ENCODE assay signal across 29 cellular contexts in genomic region chr16:49919327-49919726, GRCh38.
"Had no signal": no experiment of that assay in that cellular context is flagged by ENCODE, and none has a peak within 500 bp of the region (broad histone marks: within the 10 kb centered on the region; RNA-seq: fewer than 3 reads in every experiment).

No MANE protein-coding gene starts in this region.

- H3K4me1 ChIP-seq: pancreas, psoas muscle, spleen, suprapubic skin, testis, tibial artery, transverse colon, upper lobe of right lung, uterus had no signal

- H3K27ac ChIP-seq: pancreas, psoas muscle, skin epidermis, spleen, suprapubic skin, testis, tibial artery, transverse colon, upper lobe of right lung, uterus had no signal

- H3K4me3 Mint-ChIP-seq: naive B cell; naive thymus-derived CD8-positive, alpha-beta T cell; nephron progenitor cell; neural crest cell; stimulated activated naive B cell treated with anti-CD40 and anti-IgM and Interleukin-4, amounts not matched to agents 10 μg/mL and 1 μg/mL and 100 μg/mL, for 72 hours; stimulated activated naive CD8-positive, alpha-beta T cell treated with anti-CD3 and anti-CD28 coated beads, Interleukin-15, amount 100 ng/mL, for 72 hours; type B pancreatic cell had no signal

- H3K9me3 ChIP-seq: pancreas, psoas muscle, spleen, suprapubic skin, testis, tibial artery, transverse colon, upper lobe of right lung, uterus had no signal

- H3K9me3 Mint-ChIP-seq: naive B cell; naive thymus-derived CD8-positive, alpha-beta T cell; nephron progenitor cell; neural crest cell; stimulated activated naive B cell treated with anti-CD40 and anti-IgM and Interleukin-4, amounts not matched to agents 10 μg/mL and 1 μg/mL and 100 μg/mL, for 72 hours; stimulated activated naive CD8-positive, alpha-beta T cell treated with anti-CD3 and anti-CD28 coated beads, Interleukin-15, amount 100 ng/mL, for 72 hours; type B pancreatic cell had no signal

- H3K36me3 ChIP-seq: pancreas, spleen, suprapubic skin, tibial artery, transverse colon, upper lobe of right lung, uterus had no signal

- H3K4me2 ChIP-seq: smooth muscle cell had no signal

- H3K27me3 ChIP-seq: testis, transverse colon, upper lobe of right lung, uterus had no signal

- H3K4me3 ChIP-seq: pancreas, psoas muscle, skin epidermis, smooth muscle cell, spleen, suprapubic skin, testis, tibial artery, transverse colon, upper lobe of right lung, uterus had no signal

- H3K27ac Mint-ChIP-seq: naive B cell; naive thymus-derived CD8-positive, alpha-beta T cell; nephron progenitor cell; progenitor cell of endocrine pancreas; stimulated activated naive B cell treated with anti-CD40 and anti-IgM and Interleukin-4, amounts not matched to agents 10 μg/mL and 1 μg/mL and 100 μg/mL, for 72 hours; stimulated activated naive CD8-positive, alpha-beta T cell treated with anti-CD3 and anti-CD28 coated beads, Interleukin-15, amount 100 ng/mL, for 72 hours; type B pancreatic cell had no signal

- H3K4me1 Mint-ChIP-seq: naive B cell; stimulated activated naive B cell treated with anti-CD40 and anti-IgM and Interleukin-4, amounts not matched to agents 10 μg/mL and 1 μg/mL and 100 μg/mL, for 72 hours; stimulated activated naive CD8-positive, alpha-beta T cell treated with anti-CD3 and anti-CD28 coated beads, Interleukin-15, amount 100 ng/mL, for 72 hours had no signal

- DNase-seq: naive B cell; naive thymus-derived CD8-positive, alpha-beta T cell; nephron progenitor cell; occipital lobe; pancreas; right cardiac atrium; stimulated activated CD4-positive, alpha-beta T cell treated with anti-CD3 and anti-CD28 coated beads, Interleukin-12 subunit alpha, Interleukin-12 subunit beta, amount 100 ng/mL, for 4 hours; stimulated activated CD4-positive, alpha-beta T cell treated with anti-CD3 and anti-CD28 coated beads, Interleukin-1b, Interleukin-23, amount 100 ng/mL, for 48 hours; stimulated activated CD4-positive, alpha-beta T cell treated with anti-CD3 and anti-CD28 coated beads, Interleukin-4, amount 100 ng/mL, for 1 hour; stimulated activated CD4-positive, alpha-beta T cell treated with anti-CD3 and anti-CD28 coated beads, Interleukin-4, amount 100 ng/mL, for 4 hours; stimulated activated CD8-positive, alpha-beta memory T cell treated with anti-CD3 and anti-CD28 coated beads, Interleukin-4, amount 100 ng/mL, for 48 hours; stimulated activated naive B cell treated with anti-CD40 and anti-IgM and Interleukin-4, amounts not matched to agents 10 μg/mL and 1 μg/mL and 100 μg/mL, for 72 hours; stimulated activated naive CD4-positive, alpha-beta T cell treated with Interleukin-2 at 50 U/mL for 16 hours; stimulated activated naive CD8-positive, alpha-beta T cell treated with anti-CD3 and anti-CD28 coated beads, Interleukin-15, amount 100 ng/mL, for 72 hours; substantia nigra; testis; tibial artery; transverse colon; upper lobe of right lung; uterus had no signal

- H3K36me3 Mint-ChIP-seq: naive B cell; naive thymus-derived CD8-positive, alpha-beta T cell; stimulated activated naive B cell treated with anti-CD40 and anti-IgM and Interleukin-4, amounts not matched to agents 10 μg/mL and 1 μg/mL and 100 μg/mL, for 72 hours; type B pancreatic cell had no signal

- ATAC-seq: naive thymus-derived CD8-positive, alpha-beta T cell; pancreas; psoas muscle; right cardiac atrium; sciatic nerve; stimulated activated naive B cell treated with anti-CD40 and anti-IgM and Interleukin-4, amounts not matched to agents 10 μg/mL and 1 μg/mL and 100 μg/mL, for 72 hours; stimulated activated naive CD8-positive, alpha-beta T cell treated with anti-CD3 and anti-CD28 coated beads, Interleukin-15, amount 100 ng/mL, for 72 hours; upper lobe of right lung had no signal
